In the genomic region with DNA sequence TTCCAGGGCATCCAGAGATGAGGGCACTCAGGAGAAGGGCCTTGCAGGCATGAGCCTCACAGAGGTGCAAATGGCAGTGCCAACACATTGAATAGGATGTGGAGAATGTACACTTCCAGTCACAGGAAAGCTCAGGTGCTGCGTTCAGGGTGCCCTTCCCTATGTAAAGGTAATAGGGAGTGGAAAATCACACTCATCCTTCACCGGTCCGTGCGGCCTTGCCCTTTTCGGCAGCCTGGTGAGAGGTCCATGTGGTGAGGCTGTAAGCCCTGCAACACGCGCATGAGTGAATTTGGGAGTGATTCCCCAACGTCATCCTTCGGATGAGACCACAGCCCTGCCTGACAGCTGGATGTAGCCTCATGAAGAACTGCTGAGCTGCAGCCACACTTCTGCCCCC, we compare ENCODE assay signal across 8 cellular contexts.
"Had no signal": no experiment of that assay in that cellular context is flagged by ENCODE, and none has a peak within 500 bp of the region (broad histone marks: within the 10 kb centered on the region; RNA-seq: fewer than 3 reads in every experiment).

No MANE protein-coding gene starts in this region.

- H2AFZ ChIP-seq: GM23248 had no signal

- DNase-seq: GM23248, GOT3, H7, KBM-7 had no signal

- H3K9me3 Mint-ChIP-seq: IgD-negative memory B cell had no signal

- H3K27ac ChIP-seq: GM23248, KMS-11 had no signal

- H3K4me1 ChIP-seq: HAP-1 had no signal

- H3K9ac ChIP-seq: GM23248, KMS-11 had no signal

- ATAC-seq: HCT116 had no signal

- H3K36me3 Mint-ChIP-seq: IgD-negative memory B cell had no signal

- H3K9me3 ChIP-seq: HAP-1 had no signal

- H3K36me3 ChIP-seq: HAP-1 had no signal

- H3K4me3 ChIP-seq: GM23248, HAP-1 had no signal

- H3K27ac Mint-ChIP-seq: IgD-negative memory B cell had no signal

- H3K4me3 Mint-ChIP-seq: IgD-negative memory B cell had no signal
